Comparison of ENCODE assay signal across 8 cellular contexts in the genomic region with DNA sequence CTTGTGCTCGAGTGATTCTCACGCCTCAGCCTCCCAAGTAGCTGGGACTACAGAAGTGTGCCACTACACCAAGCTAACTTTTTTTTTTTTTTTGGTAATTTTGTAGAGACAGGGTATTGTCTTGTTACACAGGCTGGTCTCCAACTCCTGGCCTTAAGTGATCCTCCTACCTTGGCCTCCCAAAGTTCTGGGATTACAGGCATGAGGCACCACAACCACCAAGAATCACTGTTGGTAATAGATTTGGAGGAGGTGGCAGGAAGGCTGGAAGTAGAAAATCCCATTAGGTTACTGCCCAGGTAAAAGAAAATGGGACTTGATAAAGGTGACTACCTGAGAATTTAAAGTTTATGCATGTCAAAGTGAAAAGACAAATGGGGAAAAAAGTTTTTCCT. TPM values are rescaled to one million over a fixed set of nuclear protein-coding genes. Genes with fewer than 3 reads are reported as not detected.
DNase-seq lines count a peak whose midpoint lies in the region; ATAC-seq and TF ChIP-seq lines count a peak whose summit lies in the region.

No MANE protein-coding gene starts in this region.

- TF ChIP-seq CTCF in IMR-90 (conservative IDR thresholded peaks at IDR 0.05; ENCODE audit: low read depth, low read length) (no peak), astrocyte of the spinal cord (IDR thresholded peaks at IDR 0.05; ENCODE audit: low read depth, low read length) (no peak)

- TF ChIP-seq RAD21 in IMR-90 (IDR thresholded peaks at IDR 0.05; ENCODE audit: low read length), result no peak

- CTCF ChIA-PET in IMR-90 (lab: Yijun Ruan, JAX), result no interaction called here

- H3K4ac ChIP-seq in IMR-90 (ENCODE audit: low read depth, low read length), result peak overlapping the region; percentile 33; the same call in 1 of the 2 replicates

- H2AK9ac ChIP-seq in IMR-90 (replicated peaks; ENCODE audit: low read depth, low read length, poor library complexity), result no peak overlapping the region

- no peak overlapping the region for H4K5ac ChIP-seq in IMR-90 (ENCODE audit: low read depth, low read length)

- WGBS in IMR-90 (ENCODE audit: extremely low coverage in 2 of 2, insufficient read length in 1 of 2), 2 experiments, result no CpG with 5 or more reads among the region's 2 CpGs

- no peak overlapping the region; the same call in 1 of the 2 replicates for H3K56ac ChIP-seq in IMR-90 (ENCODE audit: extremely low read depth, insufficient read depth, low read length)

- H4K8ac ChIP-seq in IMR-90 (ENCODE audit: low read depth in 2 of 2, low read length in 2 of 2), result peak overlapping the region in 1 of 2 experiments; percentile 84; a peak in 2 of 4 replicates

- H3K27me3 ChIP-seq in BLaER1 treated with 17β-estradiol and CSF1 and Interleukin-3, amounts not matched to agents 10 nM and 100 nM, result no peaks in the 10 kb centered on the region
- no peaks in the 10 kb centered on the region for H3K27me3 ChIP-seq in IMR-90 (ENCODE audit: control insufficient read depth, insufficient read depth, low read length)
- no peaks in the 10 kb centered on the region for H3K27me3 ChIP-seq in muscle layer of duodenum (ENCODE audit: low read depth, low read length)

- peaks cover 81 to 85% (median 84%) of the 10 kb centered on the region in 10 experiments for H3K4me1 ChIP-seq in BLaER1 treated with 17β-estradiol and CSF1 and Interleukin-3, amounts not matched to agents 10 nM and 100 nM
- peaks cover 12% of the 10 kb centered on the region for H3K4me1 ChIP-seq in IMR-90 (ENCODE audit: control insufficient read depth, insufficient read depth, low read length)
- H3K4me1 ChIP-seq in muscle layer of duodenum (ENCODE audit: control insufficient read depth in 1 of 2, insufficient read depth in 2 of 2, low read length in 2 of 2), result peaks cover 10 to 24% of the 10 kb centered on the region in 2 donors

- no peak overlapping the region for H2BK15ac ChIP-seq in IMR-90 (ENCODE audit: low read depth, low read length)

- H2AFZ ChIP-seq in IMR-90 (replicated peaks; ENCODE audit: low read length, poor library complexity), result no peak overlapping the region

- no peak overlapping the region for H3K18ac ChIP-seq in IMR-90 (ENCODE audit: low read depth, low read length)

- peak overlapping the region; percentile 81 to 94 (median 85); a peak in 21 of 22 replicates for H3K9ac ChIP-seq in BLaER1 treated with 17β-estradiol and CSF1 and Interleukin-3, amounts not matched to agents 10 nM and 100 nM
- peak overlapping the region; percentile 81 for H3K9ac ChIP-seq in IMR-90 (ENCODE audit: low read depth, low read length)

- no peak overlapping the region for H2BK5ac ChIP-seq in IMR-90 (ENCODE audit: low read depth, low read length, poor library complexity, severe bottlenecking)

- H3K9me1 ChIP-seq in IMR-90 (ENCODE audit: insufficient read depth, low read length), result 0 out of 2 replicates have a peak, but pooled peaks cover 5% of the 10 kb centered on the region

- peaks cover 0 to 10% (median 0%) of the 10 kb centered on the region in 11 experiments; a peak in 3 of 22 replicates for H3K9me3 ChIP-seq in BLaER1 treated with 17β-estradiol and CSF1 and Interleukin-3, amounts not matched to agents 10 nM and 100 nM (replicated peaks in 1 of 11)
- H3K9me3 ChIP-seq in IMR-90 (ENCODE audit: control insufficient read depth, insufficient read depth, low read length) (no peaks in the 10 kb centered on the region), muscle layer of duodenum (ENCODE audit: control insufficient read depth in 1 of 2, low read length in 2 of 2) (no peaks in the 10 kb centered on the region)

- no peak for ATAC-seq in IMR-90 (ENCODE audit: low read depth)
- no peak for ATAC-seq in HG03175 (IDR thresholded peaks at IDR 0.05; ENCODE audit: unreplicated experiment)

- H3K14ac ChIP-seq in IMR-90 (replicated peaks; ENCODE audit: low read depth, low read length), result 0 out of 2 replicates have a peak overlapping the region, but pooled peaks have one; percentile 94

- TF ChIP-seq POLR2A in IMR-90 (IDR thresholded peaks at IDR 0.05; ENCODE audit: low read depth, low read length), result no peak

- DNase-seq in IMR-90 (no peak), astrocyte of the spinal cord (ENCODE audit: low read depth, low spot score) (no peak), SIG-M5 treated with dmso at 0.1 percent for 504 hours (lab: John Stamatoyannopoulos, UW; ENCODE audit: unreplicated experiment) (no peak), CD1c-positive myeloid dendritic cell (ENCODE audit: extremely low spot score) (no peak)
- no peak for DNase-seq in stimulated activated CD4-positive, alpha-beta T cell treated with anti-CD3 and anti-CD28 coated beads, Interleukin-4, amount 100 ng/mL, for 24 hours

- peak overlapping the region; percentile 89 to 99 (median 98) for H3K4me2 ChIP-seq in BLaER1 treated with 17β-estradiol and CSF1 and Interleukin-3, amounts not matched to agents 10 nM and 100 nM
- H3K4me2 ChIP-seq in IMR-90 (ENCODE audit: low read depth, low read length), result peak overlapping the region; percentile 98

- in situ Hi-C loops in IMR-90 (cut with MboI; ENCODE audit: low sequenced_read_pairs), result no loop called here
- in situ Hi-C loops in astrocyte of the spinal cord (cut with HindIII; ENCODE audit: low sequenced_read_pairs), result no loop called here

- dilution Hi-C loops in IMR-90 (cut with HindIII; ENCODE audit: low sequenced_read_pairs, unreplicated experiment), result no loop called here

- H3K79me1 ChIP-seq in IMR-90 (ENCODE audit: low read depth in 1 of 2, low read length in 2 of 2), result peaks cover 10 to 21% of the 10 kb centered on the region in 2 experiments; a peak in 3 of 4 replicates

- peak overlapping the region in 10 of 11 experiments; percentile 72 to 94 (median 88); a peak in 18 of 22 replicates for H3K27ac ChIP-seq in BLaER1 treated with 17β-estradiol and CSF1 and Interleukin-3, amounts not matched to agents 10 nM and 100 nM
- H3K27ac ChIP-seq in IMR-90 (ENCODE audit: insufficient read depth, low read length) (no peak overlapping the region; the same call in 1 of the 2 replicates), muscle layer of duodenum (ENCODE audit: low read length) (peak overlapping the region; percentile 90)

- peak overlapping the region; percentile 87; the same call in 1 of the 2 replicates for H2AK5ac ChIP-seq in IMR-90 (ENCODE audit: low read depth, low read length)

- H3K4me3 ChIP-seq in BLaER1 treated with 17β-estradiol and CSF1 and Interleukin-3, amounts not matched to agents 10 nM and 100 nM, result peak overlapping the region; percentile 61 to 77 (median 67)
- H3K4me3 ChIP-seq in IMR-90 (ENCODE audit: insufficient read depth, low read depth, low read length), result no peak overlapping the region
- H3K4me3 ChIP-seq in astrocyte of the spinal cord (ENCODE audit: low read depth, low read length), result peak overlapping the region; percentile 76
- H3K4me3 ChIP-seq in muscle layer of duodenum (ENCODE audit: low read depth in 1 of 2, low read length in 2 of 2), result no peak overlapping the region

- peaks cover 7 to 36% (median 34%) of the 10 kb centered on the region in 11 experiments; a peak in 20 of 22 replicates for H4K20me1 ChIP-seq in BLaER1 treated with 17β-estradiol and CSF1 and Interleukin-3, amounts not matched to agents 10 nM and 100 nM
- peaks cover 20% of the 10 kb centered on the region for H4K20me1 ChIP-seq in IMR-90 (ENCODE audit: insufficient read depth, low read length)

- intact Hi-C loops in IMR-90 (cut with micrococcal nuclease), result no loop called here

- BruUV-seq in IMR-90 (replicated peaks; lab: Mats Ljungman, UMichigan), result no TSS peak

- peak overlapping the region; percentile 86; the same call in 1 of the 2 replicates for H3K23ac ChIP-seq in IMR-90 (ENCODE audit: low read depth, low read length)

- no peak overlapping the region for H2BK20ac ChIP-seq in IMR-90 (ENCODE audit: low read depth, low read length)

- H2BK120ac ChIP-seq in IMR-90 (ENCODE audit: low read depth, low read length), result no peak overlapping the region

- no peak overlapping the region for H4K91ac ChIP-seq in IMR-90 (ENCODE audit: insufficient read depth, low read depth, low read length)

- POLR2A ChIA-PET in IMR-90 (lab: Charles Lee; ENCODE audit: unreplicated experiment), result no interaction called here

- H3K36me3 ChIP-seq in BLaER1 treated with 17β-estradiol and CSF1 and Interleukin-3, amounts not matched to agents 10 nM and 100 nM, result peaks cover 0 to 27% (median 17%) of the 10 kb centered on the region in 11 experiments; a peak in 10 of 22 replicates
- H3K36me3 ChIP-seq in IMR-90 (ENCODE audit: control insufficient read depth, insufficient read depth, low read length), result no peaks in the 10 kb centered on the region
- H3K36me3 ChIP-seq in muscle layer of duodenum (ENCODE audit: control insufficient read depth in 1 of 2, insufficient read depth in 2 of 2, low read length in 2 of 2), result no peaks in the 10 kb centered on the region

TF ChIP-seq in IMR-90, 13 proteins besides CTCF, POLR2A, EP300 and RAD21 (continues in another document):
- TF ChIP-seq MAZ (IDR thresholded peaks at IDR 0.05; ENCODE audit: borderline replicate concordance, low read depth, low read length), result no peak
- no peak for TF ChIP-seq CEBPB (IDR thresholded peaks at IDR 0.05; ENCODE audit: low read depth, low read length)
- TF ChIP-seq, protein P1, sequence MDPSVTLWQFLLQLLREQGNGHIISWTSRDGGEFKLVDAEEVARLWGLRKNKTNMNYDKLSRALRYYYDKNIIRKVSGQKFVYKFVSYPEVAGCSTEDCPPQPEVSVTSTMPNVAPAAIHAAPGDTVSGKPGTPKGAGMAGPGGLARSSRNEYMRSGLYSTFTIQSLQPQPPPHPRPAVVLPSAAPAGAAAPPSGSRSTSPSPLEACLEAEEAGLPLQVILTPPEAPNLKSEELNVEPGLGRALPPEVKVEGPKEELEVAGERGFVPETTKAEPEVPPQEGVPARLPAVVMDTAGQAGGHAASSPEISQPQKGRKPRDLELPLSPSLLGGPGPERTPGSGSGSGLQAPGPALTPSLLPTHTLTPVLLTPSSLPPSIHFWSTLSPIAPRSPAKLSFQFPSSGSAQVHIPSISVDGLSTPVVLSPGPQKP (IDR thresholded peaks at IDR 0.05; ENCODE audit: borderline replicate concordance, low read depth, low read length), result no peak

RNA-seq across cellular contexts. Expression of a gene that starts 1.4 kb away (rescaled TPM):
- total RNA-seq in IMR-90 (2012; rRNA removed), result 17.7 and 19.7 TPM in 2 replicates
- polyA plus RNA-seq in IMR-90 (2012; rRNA removed), result 18.6 and 21.4 TPM in 2 replicates
- polyA plus RNA-seq in IMR-90 (2012; cell fraction: cytosol; rRNA removed), result 17.8 and 18.2 TPM in 2 replicates
- polyA plus RNA-seq in IMR-90 (2012; cell fraction: nucleus; rRNA removed; ENCODE audit: low replicate concordance), result 9.9 and 13.1 TPM in 2 replicates

RNA-seq across cellular contexts. Expression of a gene that starts 36.7 kb away (rescaled TPM):
- 2.2 and 2.7 TPM in 2 replicates for total RNA-seq in IMR-90 (2012; rRNA removed)
- polyA plus RNA-seq in IMR-90 (2012; rRNA removed), result 5.2 and 6.2 TPM in 2 replicates
- polyA plus RNA-seq in IMR-90 (2012; cell fraction: cytosol; rRNA removed), result 3.5 and 4.0 TPM in 2 replicates
- polyA plus RNA-seq in IMR-90 (2012; cell fraction: nucleus; rRNA removed; ENCODE audit: low replicate concordance), result 10.8 and 12.0 TPM in 2 replicates

RNA-seq across cellular contexts. Expression of a gene that starts 43.0 kb away (rescaled TPM):
- under 0.01 TPM in 2 replicates for total RNA-seq in IMR-90 (2012; rRNA removed)
- polyA plus RNA-seq in IMR-90 (2012; rRNA removed), result 0.10 and 0.19 TPM in 2 replicates
- 0.15 and 0.43 TPM in 2 replicates for polyA plus RNA-seq in IMR-90 (2012; cell fraction: cytosol; rRNA removed)
- 1.9 and 3.3 TPM in 2 replicates for polyA plus RNA-seq in IMR-90 (2012; cell fraction: nucleus; rRNA removed; ENCODE audit: low replicate concordance)

RNA-seq across cellular contexts. Expression of a gene that starts 44.1 kb away (rescaled TPM):
- 6.7 and 7.9 TPM in 2 replicates for total RNA-seq in IMR-90 (2012; rRNA removed)
- 2.5 and 2.6 TPM in 2 replicates for polyA plus RNA-seq in IMR-90 (2012; rRNA removed)
- 0.93 and 1.1 TPM in 2 replicates for polyA plus RNA-seq in IMR-90 (2012; cell fraction: cytosol; rRNA removed)
- 4.5 and 7.9 TPM in 2 replicates for polyA plus RNA-seq in IMR-90 (2012; cell fraction: nucleus; rRNA removed; ENCODE audit: low replicate concordance)

Comparison
In these comparisons a context has a peak if more than half of its experiments do, and no peak if none do; other contexts are left out.
1. H3K4me3 ChIP-seq: peak in BLaER1 treated with 17β-estradiol and CSF1 and Interleukin-3, amounts not matched to agents 10 nM and 100 nM (10 of 10) and astrocyte of the spinal cord (single experiment); none in IMR-90 (single experiment) and muscle layer of duodenum (0 of 2).